15 cellular contexts compared by ENCODE assay signal in the genomic region with DNA sequence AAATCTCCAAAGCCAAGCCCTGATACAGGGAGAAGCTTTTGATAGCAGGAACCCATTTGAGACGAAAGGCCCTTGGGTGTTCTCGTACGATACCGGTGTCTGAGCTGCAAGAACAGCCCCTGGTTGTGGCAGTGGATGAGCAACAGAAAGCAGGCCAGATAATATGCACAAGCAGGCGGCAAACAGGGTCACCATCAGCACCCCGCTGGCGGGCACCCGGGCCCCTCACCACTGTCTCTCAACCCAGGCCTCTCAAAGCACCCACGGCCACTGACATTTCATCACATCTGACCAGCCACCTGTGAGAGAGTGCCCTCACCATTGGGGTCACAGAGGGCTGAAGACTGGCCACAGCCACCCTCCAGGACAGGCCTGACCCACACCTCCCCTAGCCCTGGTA.
"Had no signal": no experiment of that assay in that cellular context is flagged by ENCODE, and none has a peak within 500 bp of the region (broad histone marks: within the 10 kb centered on the region; RNA-seq: fewer than 3 reads in every experiment).

No MANE protein-coding gene starts in this region.

- H3K4me1 ChIP-seq: colonic mucosa, left lung had no signal

- H3K27me3 ChIP-seq: colonic mucosa, left lung, tibial artery had no signal

- DNase-seq: activated CD4-positive, alpha-beta T cell treated with anti-CD3 and anti-CD28 coated beads, Interleukin-2, amount 10 ng/mL, durations not matched to agents 24 days and 14 days; activated T-cell treated with anti-CD3 and anti-CD28 coated beads, Interleukin-2, amount 50 U/mL, for 24 hours; central memory CD4-positive, alpha-beta T cell; colonic mucosa; left lung; naive B cell; occipital lobe; stimulated activated CD4-positive, alpha-beta T cell treated with anti-CD3 and anti-CD28 coated beads, Interleukin-4, amount 100 ng/mL, for 1 hour; stimulated activated naive CD4-positive, alpha-beta T cell treated with Interleukin-2 at 50 U/mL for 16 hours; substantia nigra; T-helper 1 cell had no signal

- ATAC-seq: activated naive CD4-positive, alpha-beta T cell treated with anti-CD3 and anti-CD28 coated beads, Interleukin-2, amount 50 U/mL, for 72 hours; activated T-helper 17 cell treated with anti-CD3 and anti-CD28 coated beads, Interleukin-2, amount 50 U/mL, for 72 hours; left lung had no signal

- H3K27ac ChIP-seq: colonic mucosa, left lung, tibial artery had no signal

- H3K4me3 ChIP-seq: colonic mucosa, left lung, lung, tibial artery had no signal

- H3K9me3 ChIP-seq: colonic mucosa, left lung, tibial artery had no signal

- H3K36me3 ChIP-seq: colonic mucosa, left lung, tibial artery had no signal
